Comparison of ENCODE assay signal across 8 cellular contexts in the genomic region with DNA sequence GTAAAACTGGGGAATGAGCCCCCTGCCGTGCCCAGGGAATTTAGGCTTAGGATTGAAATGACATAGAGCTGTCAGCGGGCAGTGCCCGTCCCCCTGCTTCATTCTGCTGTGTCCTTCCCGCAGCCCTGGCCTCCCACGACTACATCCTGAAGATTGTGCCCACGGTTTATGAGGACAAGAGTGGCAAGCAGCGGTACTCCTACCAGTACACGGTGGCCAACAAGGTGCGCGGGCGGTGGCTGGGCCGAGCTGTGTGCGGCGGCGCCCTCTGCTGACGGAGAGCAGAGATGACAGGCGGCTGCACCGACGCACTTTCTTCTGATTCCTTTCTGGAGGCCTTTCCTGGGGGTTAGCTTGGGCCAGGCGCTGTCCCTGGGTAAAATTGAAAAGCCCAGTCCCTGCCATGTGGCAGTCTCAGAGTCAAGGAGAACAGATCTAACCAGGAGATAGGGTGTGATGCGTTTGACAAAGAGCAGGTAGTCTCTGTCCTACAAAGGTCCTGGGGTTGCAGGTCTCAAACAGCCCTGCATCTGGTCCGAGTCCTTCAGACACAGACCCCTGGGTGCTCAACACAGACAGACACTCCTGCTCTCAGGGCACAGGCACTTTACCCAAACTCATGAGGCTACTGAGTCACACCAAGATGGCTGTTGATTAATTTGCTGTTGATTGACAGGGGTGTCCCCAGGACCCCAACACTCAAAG. TPM values are rescaled to one million over a fixed set of nuclear protein-coding genes. Genes with fewer than 3 reads are reported as not detected.
DNase-seq lines count a peak whose midpoint lies in the region; TF ChIP-seq lines count a peak whose summit lies in the region.

No MANE protein-coding gene starts in this region.

- intact Hi-C loops in lower leg skin (cut with DNase I; ENCODE audit: low total_unique reads) = loop anchor here (1.0 to 10.0 kb wide), 2 partner anchors 219 to 468 kb away; no protein-coding TSS in a partner anchor

- H2AFZ ChIP-seq in H9 (ENCODE audit: low read length) = no peak overlapping the region

- no peak overlapping the region for H2BK15ac ChIP-seq in H9 (ENCODE audit: low read depth, low read length)

- no peak overlapping the region for H3K4ac ChIP-seq in H9 (ENCODE audit: low read depth, low read length)

- H3K27me3 ChIP-seq in H9 (ENCODE audit: insufficient read depth, low read length) = no peaks in the 10 kb centered on the region

- H3K4me1 Mint-ChIP-seq in H9 (peaks cover 8 to 23% of the 10 kb centered on the region in 2 experiments), chondrocyte (ENCODE audit: low read depth) (peaks cover 26% of the 10 kb centered on the region)

- H3K36me3 Mint-ChIP-seq in H9 (ENCODE audit: insufficient read depth in 1 of 3, low read depth in 3 of 3) (peaks cover 20 to 48% (median 45%) of the 10 kb centered on the region in 3 experiments; a peak in 6 of 7 replicates), chondrocyte (ENCODE audit: low read depth) (peaks cover 6% of the 10 kb centered on the region)

- no peak overlapping the region for H3K4me2 ChIP-seq in H9 (ENCODE audit: insufficient read depth, insufficient read length, low read length)

- no peak overlapping the region for H3K4me3 ChIP-seq in lower leg skin (ENCODE audit: low read depth, poor library complexity, severe bottlenecking)

- H2AK5ac ChIP-seq in H9 (ENCODE audit: insufficient read length, low read length) = no peak overlapping the region

- H4K5ac ChIP-seq in H9 (ENCODE audit: insufficient read length, low read depth, low read length) = no peak overlapping the region

- H3T11ph ChIP-seq in H9 (ENCODE audit: low read length) = no peak overlapping the region

- no peak for TF ChIP-seq POLR2A in lower leg skin (IDR thresholded peaks at IDR 0.05)

- H3K4me3 Mint-ChIP-seq in H9 (no peak overlapping the region), chondrocyte (ENCODE audit: unreplicated experiment) (no peak overlapping the region)

- H3K27ac Mint-ChIP-seq in H9 (no peak overlapping the region; a peak in 1 of 7 replicates), chondrocyte (ENCODE audit: unreplicated experiment) (peak overlapping the region; percentile 64)

- no peak overlapping the region for H3K23ac ChIP-seq in H9 (ENCODE audit: insufficient read length, low read depth, low read length)

- WGBS in H9 (ENCODE audit: extremely low coverage, insufficient read length, low lambda C conversion rate) = no CpG with 5 or more reads among the region's 22 CpGs
- 14 to 16% methylated on average over 22 of the region's 22 CpGs for WGBS in lower leg skin, 2 donors

- no peaks in the 10 kb centered on the region for H3K27me3 Mint-ChIP-seq in H9 (ENCODE audit: low read depth)
- no peaks in the 10 kb centered on the region for H3K27me3 Mint-ChIP-seq in chondrocyte (ENCODE audit: low read depth)

- no peak overlapping the region for H3K56ac ChIP-seq in H9 (ENCODE audit: insufficient read length, low read depth, low read length)

- peak; percentile 75 for DNase-seq in EH (ENCODE audit: low read depth)
- DNase-seq in H9 = peak; percentile 73
- peak; percentile 26 for DNase-seq in NCI-H2029 treated with DMSO at 0.1 percent for 48 hours (lab: John Stamatoyannopoulos, UW)
- peak; percentile 82 for DNase-seq in activated CD4-positive, alpha-beta T cell treated with anti-CD3 and anti-CD28 coated beads for 48 hours
- DNase-seq in chondrocyte (ENCODE audit: low spot score) = no peak
- peak; percentile 51 to 96 for DNase-seq in lower leg skin (ENCODE audit: low spot score in 2 of 2)
- DNase-seq in stimulated activated CD4-positive, alpha-beta T cell treated with anti-CD3 and anti-CD28 coated beads, TNF-alpha, amount 100 ng/mL, for 1 hour (ENCODE audit: low read depth in 3 of 3, low spot score in 1 of 3) = peak; percentile 33 to 67 (median 51)
- DNase-seq in cortex of kidney (lab: John Stamatoyannopoulos, UW) = no peak

- H3K23me2 ChIP-seq in H9 (ENCODE audit: insufficient read length, low read depth, low read length, poor library complexity, severe bottlenecking) = no peaks in the 10 kb centered on the region

- H3K27ac ChIP-seq in H9 (ENCODE audit: insufficient read length, low read depth, low read length) = no peak overlapping the region

- H4K8ac ChIP-seq in H9 (replicated peaks; ENCODE audit: insufficient read length, low read depth, low read length) = no peak overlapping the region

- H3K79me2 ChIP-seq in H9 (ENCODE audit: insufficient read depth, low read length) = no peaks in the 10 kb centered on the region

- no peaks in the 10 kb centered on the region for H3K4me1 ChIP-seq in H9 (ENCODE audit: insufficient read depth, low read length)

- H2BK5ac ChIP-seq in H9 (ENCODE audit: insufficient read length, low read length) = no peak overlapping the region

- no peak overlapping the region for H4K91ac ChIP-seq in H9 (ENCODE audit: insufficient read length, low read depth, low read length)

- peak overlapping the region; percentile 54 for H2BK120ac ChIP-seq in H9 (ENCODE audit: low read depth, low read length, poor library complexity, severe bottlenecking)

- H3K18ac ChIP-seq in H9 (ENCODE audit: insufficient read length, low read depth, low read length) = no peak overlapping the region

- no peak overlapping the region for H2BK12ac ChIP-seq in H9 (ENCODE audit: insufficient read length, low read depth, low read length)

- no peak overlapping the region for H3K9ac ChIP-seq in H9 (ENCODE audit: extremely low read depth, insufficient read length, low read length)

- H2BK20ac ChIP-seq in H9 (ENCODE audit: low read depth, low read length, poor library complexity, severe bottlenecking) = no peak overlapping the region

- TF ChIP-seq CTCF in H9 (conservative IDR thresholded peaks at IDR 0.05) (peak; percentile 98), chondrocyte (IDR thresholded peaks at IDR 0.05) (peak; percentile 96), lower leg skin (IDR thresholded peaks at IDR 0.05) (peak in 1 of 3 donors; percentile 94)

- no peak overlapping the region for H3K14ac ChIP-seq in H9 (ENCODE audit: insufficient read depth, low read length)

- H3K9me3 Mint-ChIP-seq in H9 = no peaks in the 10 kb centered on the region
- H3K9me3 Mint-ChIP-seq in chondrocyte (ENCODE audit: low read depth) = no peaks in the 10 kb centered on the region

- H4K20me1 ChIP-seq in H9 (ENCODE audit: control insufficient read depth, insufficient read depth, insufficient read length) = no peaks in the 10 kb centered on the region

- H3K9me3 ChIP-seq in H9 (ENCODE audit: control insufficient read depth, low read depth, low read length) = no peaks in the 10 kb centered on the region

- H3K79me1 ChIP-seq in H9 (ENCODE audit: insufficient read depth, low read depth, low read length, poor library complexity, severe bottlenecking) = no peaks in the 10 kb centered on the region

RNA-seq across cellular contexts. Expression of a gene that starts 26.8 kb away (rescaled TPM):
- 53.6 and 57.5 TPM in 2 replicates for total RNA-seq in H9 (2021)
- total RNA-seq in chondrocyte = 40.2 to 43.6 TPM (median 43.5 TPM) in 3 replicates
- total RNA-seq in lower leg skin = 10 to 100 TPM; 14.7 to 19.0 (median 17.7) TPM

RNA-seq across cellular contexts. Expression of a gene that starts 51.1 kb away (rescaled TPM):
- total RNA-seq in H9 (2021) (101 TPM in 2 replicates), chondrocyte (257 to 277 TPM (median 272 TPM) in 3 replicates), lower leg skin (100 to 1,000 TPM in 1 of 4 donors, 10 to 100 TPM in 3; 47.3 to 110 (median 86.4) TPM)

Comparison
In these comparisons a context has a peak if more than half of its experiments do, and no peak if none do; other contexts are left out.
1. DNase-seq: peak in EH (single experiment), H9 (single experiment), NCI-H2029 treated with DMSO at 0.1 percent for 48 hours (single experiment), activated CD4-positive, alpha-beta T cell treated with anti-CD3 and anti-CD28 coated beads for 48 hours (single experiment), lower leg skin (2 of 2) and stimulated activated CD4-positive, alpha-beta T cell treated with anti-CD3 and anti-CD28 coated beads, TNF-alpha, amount 100 ng/mL, for 1 hour (3 of 3); none in chondrocyte (single experiment) and cortex of kidney (single experiment).